1 cellular context compared by ENCODE assay signal in genomic region chr3:98945006-98945626, GRCh38.
TF ChIP-seq lines count a peak whose summit lies in the region.

No MANE protein-coding gene starts in this region.

TF ChIP-seq in SK-N-SH, 30 proteins besides CTCF, POLR2A, EP300 and RAD21 (continued from another document):
- TF ChIP-seq NRF1 (IDR thresholded peaks at IDR 0.05; ENCODE audit: low read depth, low read length) = no peak
- TF ChIP-seq PBX3 (IDR thresholded peaks at IDR 0.05) = peak; percentile 61
TF ChIP-seq in SK-N-SH: peak in this region for 10.
